Comparison of ENCODE assay signal across 20 cellular contexts in the genomic region with DNA sequence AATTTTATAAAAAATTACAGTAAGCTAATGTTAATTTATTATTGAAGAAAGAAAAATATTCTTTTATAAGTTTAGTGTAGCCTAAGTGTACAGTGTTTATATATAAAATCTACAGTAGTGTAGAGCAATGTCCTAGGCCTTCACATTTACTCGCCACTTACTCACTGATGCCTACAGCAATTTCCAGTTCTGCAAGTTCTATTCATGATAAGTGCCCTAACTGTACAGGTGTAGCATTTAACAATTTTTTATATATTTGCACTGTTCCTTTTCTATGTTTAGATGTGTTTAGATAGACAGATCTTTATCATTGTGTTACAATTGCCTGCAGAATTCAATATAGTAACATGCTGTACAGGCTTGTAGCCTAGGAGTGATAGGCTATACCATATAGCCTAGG.
DNase-seq lines count a peak whose midpoint lies in the region; ATAC-seq and TF ChIP-seq lines count a peak whose summit lies in the region.
"Had no signal": no experiment of that assay in that cellular context is flagged by ENCODE, and none has a peak within 500 bp of the region (broad histone marks: within the 10 kb centered on the region; RNA-seq: fewer than 3 reads in every experiment).

No MANE protein-coding gene starts in this region.

- H3K36me3 Mint-ChIP-seq in activated naive CD4-positive, alpha-beta T cell treated with anti-CD3 and anti-CD28 coated beads, Interleukin-2, amount 10 ng/mL, durations not matched to agents 7 days and 5 days, result no peaks in the 10 kb centered on the region
- H3K36me3 Mint-ChIP-seq: CD4-positive, alpha-beta memory T cell had no signal

- no peaks in the 10 kb centered on the region for H3K9me3 Mint-ChIP-seq in activated naive CD4-positive, alpha-beta T cell treated with anti-CD3 and anti-CD28 coated beads, Interleukin-2, amount 10 ng/mL, durations not matched to agents 7 days and 5 days

- no peaks in the 10 kb centered on the region for H3K9me2 ChIP-seq in PC-3 (replicated peaks; ENCODE audit: low read length)

- H3K4me1 ChIP-seq in PC-3 (ENCODE audit: insufficient read depth, low read length) (peaks cover 15% of the 10 kb centered on the region), mucosa of descending colon (ENCODE audit: low read depth) (no peaks in the 10 kb centered on the region)

- DNase-seq in NCI-H2196 (lab: John Stamatoyannopoulos, UW; ENCODE audit: unreplicated experiment) (peak; percentile 8), NCI-H2196 treated with DMSO at 0.1 percent for 48 hours (lab: John Stamatoyannopoulos, UW; ENCODE audit: unreplicated experiment) (no peak), NCI-H146 treated with DMSO at 0.1 percent for 48 hours (lab: John Stamatoyannopoulos, UW; ENCODE audit: unreplicated experiment) (peak; percentile 28), PC-3 (peak; percentile 60), mucosa of descending colon (peak in 1 of 3 donors; percentile 5), NCI-H2107 (lab: John Stamatoyannopoulos, UW) (no peak)
- no peak for DNase-seq in activated naive CD4-positive, alpha-beta T cell treated with anti-CD3 and anti-CD28 coated beads, Interleukin-2, amount 10 ng/mL, durations not matched to agents 7 days and 5 days
- no peak for DNase-seq in stimulated activated CD4-positive, alpha-beta T cell treated with anti-CD3 and anti-CD28 coated beads, Interleukin-2, amount 100 ng/mL, for 48 hours
- DNase-seq: 8988T; CD4-positive, alpha-beta memory T cell; GDM1; KBM-7; NCI-H1694 treated with DMSO at 0.1 percent for 48 hours; NCI-H524 treated with DMSO at 0.1 percent for 48 hours; NK-92 treated with Interleukin-12 subunit alpha and Interleukin-12 subunit beta, amount 100 ng/mL, for 24 hours; OCI-M1; SW 1271 had no signal

- no peak overlapping the region; the same call in 1 of the 2 replicates for H3K27ac ChIP-seq in PC-3 (ENCODE audit: low read length)
- H3K27ac ChIP-seq: RWPE1, SJSA1 had no signal

- no peaks in the 10 kb centered on the region for H3K27me3 ChIP-seq in PC-3 (ENCODE audit: low read length)
- H3K27me3 ChIP-seq: SJSA1 had no signal

- H3K4me3 Mint-ChIP-seq in activated naive CD4-positive, alpha-beta T cell treated with anti-CD3 and anti-CD28 coated beads, Interleukin-2, amount 10 ng/mL, durations not matched to agents 7 days and 5 days, result no peak overlapping the region
- H3K4me3 Mint-ChIP-seq: CD4-positive, alpha-beta memory T cell had no signal

- no peaks in the 10 kb centered on the region for H3K36me3 ChIP-seq in PC-3 (ENCODE audit: low read depth, low read length)
- H3K36me3 ChIP-seq in mucosa of descending colon (ENCODE audit: low read depth), result no peaks in the 10 kb centered on the region

- H3K9ac ChIP-seq in PC-3 (ENCODE audit: low read length), result no peak overlapping the region

- H3K27me3 Mint-ChIP-seq in activated naive CD4-positive, alpha-beta T cell treated with anti-CD3 and anti-CD28 coated beads, Interleukin-2, amount 10 ng/mL, durations not matched to agents 7 days and 5 days, result no peaks in the 10 kb centered on the region

- H4K20me1 ChIP-seq in PC-3 (ENCODE audit: low read length), result no peaks in the 10 kb centered on the region

- H3K9me3 ChIP-seq in PC-3 (ENCODE audit: low read length) (no peaks in the 10 kb centered on the region), mucosa of descending colon (no peaks in the 10 kb centered on the region)

- no peaks in the 10 kb centered on the region for H3K79me2 ChIP-seq in PC-3 (ENCODE audit: low read length)

- POLR2A ChIA-PET in PC-3 (lab: Charles Lee; ENCODE audit: unreplicated experiment), result no interaction called here

- ATAC-seq in PC-3 (peak; percentile 82), mucosa of descending colon (peak; percentile 87)
- ATAC-seq: GM12878 had no signal

- no peak overlapping the region for H3K27ac Mint-ChIP-seq in activated naive CD4-positive, alpha-beta T cell treated with anti-CD3 and anti-CD28 coated beads, Interleukin-2, amount 10 ng/mL, durations not matched to agents 7 days and 5 days
- H3K27ac Mint-ChIP-seq: CD4-positive, alpha-beta memory T cell had no signal

- intact Hi-C loops in PC-3 (cut with micrococcal nuclease) (loop anchor here (1.0 to 5.0 kb wide), 2 partner anchors 34 to 56 kb away; no protein-coding TSS in a partner anchor), mucosa of descending colon (cut with DNase I, micrococcal nuclease) (no loop called here)

- H3K4me3 ChIP-seq in PC-3 (ENCODE audit: low read length) (no peak overlapping the region), mucosa of descending colon (no peak overlapping the region)
- H3K4me3 ChIP-seq: GM12878, SJSA1 had no signal

- H3K4me1 Mint-ChIP-seq in activated naive CD4-positive, alpha-beta T cell treated with anti-CD3 and anti-CD28 coated beads, Interleukin-2, amount 10 ng/mL, durations not matched to agents 7 days and 5 days, result no peaks in the 10 kb centered on the region
- H3K4me1 Mint-ChIP-seq: CD4-positive, alpha-beta memory T cell had no signal

- CTCF ChIA-PET in PC-3 (lab: Charles Lee), result interaction anchor here (0.7 kb wide), 1 partner anchor 58 kb away, joined by 6 read pairs; no protein-coding TSS in a partner anchor
- CTCF ChIA-PET in activated naive CD4-positive, alpha-beta T cell treated with anti-CD3 and anti-CD28 coated beads, Interleukin-2, amount 10 ng/mL, durations not matched to agents 7 days and 5 days (lab: Charles Lee), result no interaction called here

- H2AFZ ChIP-seq in PC-3 (ENCODE audit: low read length), result no peak overlapping the region

- H3F3A ChIP-seq in PC-3 (ENCODE audit: low read length, unreplicated experiment), result no peaks in the 10 kb centered on the region

- no TSS peak for BruUV-seq in PC-3 (replicated peaks; lab: Mats Ljungman, UMichigan)

- peak overlapping the region; percentile 19; the same call in 1 of the 2 replicates for H3K4me2 ChIP-seq in PC-3 (ENCODE audit: low read length)

- TF ChIP-seq CTCF in PC-3 (conservative IDR thresholded peaks at IDR 0.05; ENCODE audit: low read depth, low read length) (no peak), mucosa of descending colon (IDR thresholded peaks at IDR 0.05) (no peak)

Comparison
In these comparisons a context has a peak if more than half of its experiments do, and no peak if none do; other contexts are left out.
1. DNase-seq: peak in NCI-H2196 (single experiment), NCI-H146 treated with DMSO at 0.1 percent for 48 hours (single experiment) and PC-3 (single experiment); none in NCI-H2196 treated with DMSO at 0.1 percent for 48 hours (single experiment), activated naive CD4-positive, alpha-beta T cell treated with anti-CD3 and anti-CD28 coated beads, Interleukin-2, amount 10 ng/mL, durations not matched to agents 7 days and 5 days (single experiment), stimulated activated CD4-positive, alpha-beta T cell treated with anti-CD3 and anti-CD28 coated beads, Interleukin-2, amount 100 ng/mL, for 48 hours (0 of 2) and NCI-H2107 (single experiment).